ENCODE assay signal across 1 cellular context in the genomic region with DNA sequence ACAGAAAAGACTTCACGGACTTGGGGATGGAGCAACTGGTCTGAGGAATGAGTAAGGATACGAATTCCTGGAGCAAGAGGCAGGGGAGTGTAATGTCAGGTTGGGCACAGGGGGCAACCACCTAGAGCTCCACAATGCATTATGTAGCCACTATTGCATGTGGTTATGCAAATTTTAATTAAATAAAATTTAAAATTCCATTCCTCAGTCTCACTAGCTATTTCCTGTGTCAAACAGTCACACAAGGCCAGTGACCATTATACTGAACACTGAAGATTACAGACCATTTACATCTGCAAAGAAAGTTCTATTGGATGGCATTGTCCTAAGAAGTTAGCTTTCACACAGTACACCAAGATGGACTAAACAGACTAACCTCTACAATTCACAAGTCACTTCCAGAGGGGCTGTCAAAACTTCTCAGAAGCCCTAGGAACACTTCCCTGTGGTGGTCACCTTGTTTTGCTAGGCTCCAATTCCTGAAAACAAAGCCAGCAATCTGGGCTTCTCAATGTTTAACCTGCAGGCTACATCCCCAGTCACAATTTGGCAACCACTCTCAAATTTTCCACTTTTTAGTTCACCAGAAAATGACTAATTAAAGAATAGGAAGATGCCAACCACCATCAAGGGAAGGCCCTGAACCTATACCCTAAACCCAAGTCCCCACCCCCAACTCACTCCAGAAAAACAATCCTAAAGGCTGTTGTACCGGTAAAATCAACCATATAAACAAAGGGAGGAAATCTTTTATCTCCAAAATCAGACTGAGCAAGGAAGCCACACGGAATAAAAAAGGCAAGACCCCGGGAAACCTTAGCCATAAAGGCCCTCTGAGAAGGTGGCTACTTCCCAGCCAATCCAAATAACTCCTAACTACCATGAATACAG.
TF ChIP-seq lines count a peak whose summit lies in the region.

No MANE protein-coding gene starts in this region.

TF ChIP-seq in WTC11, 78 proteins besides CTCF, POLR2A, EP300 and RAD21 (continued from another document):
- TF ChIP-seq STAT6 (CRISPR knock-in tag; conservative IDR thresholded peaks at IDR 0.05; ENCODE audit: low read depth), result no peak
TF ChIP-seq in WTC11: peak in this region for 0.
